In the genomic region with DNA sequence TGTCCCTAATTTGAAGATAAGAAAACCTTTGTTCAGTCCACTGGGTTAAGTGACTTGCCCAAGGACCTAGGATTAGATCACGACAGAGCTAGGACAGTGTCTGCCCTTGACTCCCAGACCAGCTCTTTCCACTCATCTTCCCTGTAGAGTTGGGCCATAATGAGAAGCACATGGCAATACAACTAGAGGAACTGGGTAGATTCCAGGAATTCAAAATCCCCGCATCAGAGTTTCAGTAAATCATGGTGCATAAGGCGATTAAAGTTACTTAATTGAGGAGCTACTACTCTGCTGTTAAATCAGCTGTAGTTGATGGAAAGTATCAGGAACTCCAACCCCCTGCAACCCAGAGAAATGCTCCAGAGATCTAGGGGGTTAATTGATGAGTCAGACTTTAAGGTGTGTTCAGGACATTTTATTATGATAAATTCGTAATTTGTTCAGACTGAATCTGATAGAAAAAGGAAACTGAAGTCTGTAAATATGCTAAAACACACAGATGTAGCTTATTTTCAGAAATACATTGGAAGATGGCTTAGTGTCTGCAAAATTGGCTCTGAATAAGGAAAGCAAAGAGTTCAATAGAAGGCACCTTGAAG, we compare ENCODE assay signal across 19 cellular contexts. TPM values are rescaled to one million over a fixed set of nuclear protein-coding genes. Genes with fewer than 3 reads are reported as not detected.
"Had no signal": no experiment of that assay in that cellular context is flagged by ENCODE, and none has a peak within 500 bp of the region (broad histone marks: within the 10 kb centered on the region; RNA-seq: fewer than 3 reads in every experiment).

No MANE protein-coding gene starts in this region.

- H3K9me3 ChIP-seq: heart left ventricle, suprapubic skin had no signal

- H3K36me3 ChIP-seq: heart left ventricle, suprapubic skin had no signal

- H3K27me3 ChIP-seq: suprapubic skin had no signal

- DNase-seq: activated CD4-positive, alpha-beta T cell treated with anti-CD3 and anti-CD28 coated beads for 48 hours; activated CD8-positive, alpha-beta memory T cell treated with anti-CD3 and anti-CD28 coated beads, Interleukin-2, amount 50 U/mL, for 4 hours; activated CD8-positive, alpha-beta T cell treated with anti-CD3 and anti-CD28 coated beads, Interleukin-2, amount 10 ng/mL, durations not matched to agents 7 days and 5 days; activated gamma-delta T cell; activated T-cell treated with anti-CD3 and anti-CD28 coated beads, Interleukin-2, amount 50 U/mL, for 48 hours; amniotic stem cell; heart left ventricle; immature natural killer cell; mesendoderm; small intestine; stimulated activated naive CD8-positive, alpha-beta T cell treated with anti-CD3 and anti-CD28 coated beads, Interleukin-15, Interleukin-2, amounts not matched to agents 100 U/mL and 50 U/mL, for 24 hours; trophoblast cell had no signal

- H3K4me3 ChIP-seq: heart left ventricle, suprapubic skin had no signal

- ATAC-seq: activated CD8-positive, alpha-beta T cell treated with anti-CD3 and anti-CD28 coated beads, Interleukin-2, amount 10 ng/mL, durations not matched to agents 7 days and 5 days; heart left ventricle; natural killer cell treated with Interleukin-12 subunit alpha and Interleukin-12 subunit beta and Interleukin-15 and Interleukin-18, amount 100 ng/mL, for 72 hours; stimulated activated naive CD8-positive, alpha-beta T cell treated with anti-CD3 and anti-CD28 coated beads, Interleukin-15, Interleukin-2, amounts not matched to agents 100 U/mL and 50 U/mL, for 24 hours; WTC11 had no signal

- H3K27ac ChIP-seq: heart left ventricle, suprapubic skin had no signal

RNA-seq across cellular contexts. Expression of gene GKN1, which starts 44.3 kb away (rescaled TPM):
- total RNA-seq: activated CD8-positive, alpha-beta T cell treated with anti-CD3 and anti-CD28 coated beads, Interleukin-2, amount 10 ng/mL, durations not matched to agents 7 days and 5 days; cardiac septum; frontal cortex; heart left ventricle; lower leg skin; natural killer cell treated with Interleukin-12 subunit alpha and Interleukin-12 subunit beta and Interleukin-15 and Interleukin-18, amount 100 ng/mL, for 72 hours; posterior vena cava; suprapubic skin; WTC11 had no signal
